8 cellular contexts compared by ENCODE assay signal in genomic region chr12:121579190-121579791, GRCh38. TPM values are rescaled to one million over a fixed set of nuclear protein-coding genes. Genes with fewer than 3 reads are reported as not detected.
DNase-seq lines count a peak whose midpoint lies in the region; ATAC-seq, FAIRE-seq and TF ChIP-seq lines count a peak whose summit lies in the region.

No MANE protein-coding gene starts in this region.

- ATAC-seq in left lobe of liver = peak; percentile 38
- ATAC-seq in stimulated activated memory B cell treated with anti-CD40 and anti-IgM and Interleukin-4, amounts not matched to agents 10 μg/mL and 1 μg/mL and 100 μg/mL, for 72 hours = peak; percentile 46
- ATAC-seq in HG02970 (IDR thresholded peaks at IDR 0.05; ENCODE audit: low FRiP score, unreplicated experiment) = no peak
- no peak for ATAC-seq in HG02981 (IDR thresholded peaks at IDR 0.05; ENCODE audit: unreplicated experiment)

- H3K27ac Mint-ChIP-seq in T-helper 2 cell treated with Interferon-gamma antibody and Interleukin-4, amounts not matched to agents 5 μg/mL and 100 μg/mL, for 36 hours = peak overlapping the region; percentile 99
- H3K27ac Mint-ChIP-seq in stimulated activated memory B cell treated with anti-CD40 and anti-IgM and Interleukin-4, amounts not matched to agents 10 μg/mL and 1 μg/mL and 100 μg/mL, for 72 hours = peak overlapping the region; percentile 99

- H3K36me3 ChIP-seq in bronchial epithelial cell (ENCODE audit: control insufficient read depth, insufficient read depth, low read length) = no peaks in the 10 kb centered on the region

- H3K4me1 Mint-ChIP-seq in T-helper 2 cell treated with Interferon-gamma antibody and Interleukin-4, amounts not matched to agents 5 μg/mL and 100 μg/mL, for 36 hours (ENCODE audit: low read depth) = peaks cover 27% of the 10 kb centered on the region
- peaks cover 45% of the 10 kb centered on the region for H3K4me1 Mint-ChIP-seq in stimulated activated memory B cell treated with anti-CD40 and anti-IgM and Interleukin-4, amounts not matched to agents 10 μg/mL and 1 μg/mL and 100 μg/mL, for 72 hours

- no peaks in the 10 kb centered on the region for H3K27me3 ChIP-seq in bronchial epithelial cell (ENCODE audit: control insufficient read depth, insufficient read depth, low read length)

- H3K36me3 Mint-ChIP-seq in T-helper 2 cell treated with Interferon-gamma antibody and Interleukin-4, amounts not matched to agents 5 μg/mL and 100 μg/mL, for 36 hours (ENCODE audit: low read depth) = peaks cover 23% of the 10 kb centered on the region
- peaks cover 18% of the 10 kb centered on the region for H3K36me3 Mint-ChIP-seq in stimulated activated memory B cell treated with anti-CD40 and anti-IgM and Interleukin-4, amounts not matched to agents 10 μg/mL and 1 μg/mL and 100 μg/mL, for 72 hours

- no peak for FAIRE-seq in bronchial epithelial cell (lab: Jason Lieb, UNC)

- H3K27me3 Mint-ChIP-seq in T-helper 2 cell treated with Interferon-gamma antibody and Interleukin-4, amounts not matched to agents 5 μg/mL and 100 μg/mL, for 36 hours (ENCODE audit: low read depth) = no peaks in the 10 kb centered on the region
- no peaks in the 10 kb centered on the region for H3K27me3 Mint-ChIP-seq in stimulated activated memory B cell treated with anti-CD40 and anti-IgM and Interleukin-4, amounts not matched to agents 10 μg/mL and 1 μg/mL and 100 μg/mL, for 72 hours

- DNase-seq in NOMO-1 treated with DMSO at 0.1 percent for 48 hours (lab: John Stamatoyannopoulos, UW; ENCODE audit: unreplicated experiment) = peak; percentile 6
- DNase-seq in NOMO-1 treated with dmso at 0.1 percent for 144 hours (lab: John Stamatoyannopoulos, UW; ENCODE audit: unreplicated experiment) = no peak
- no peak for DNase-seq in T-helper 2 cell treated with Interferon-gamma antibody and Interleukin-4, amounts not matched to agents 5 μg/mL and 100 μg/mL, for 36 hours (ENCODE audit: low spot score)
- no peak for DNase-seq in bronchial epithelial cell (ENCODE audit: low read depth)
- peak; percentile 49 for DNase-seq in left lobe of liver (ENCODE audit: low spot score)

- no peak for TF ChIP-seq CTCF in bronchial epithelial cell (IDR thresholded peaks at IDR 0.05; ENCODE audit: insufficient read depth, low read length, severe bottlenecking)

- H3K9me3 Mint-ChIP-seq in T-helper 2 cell treated with Interferon-gamma antibody and Interleukin-4, amounts not matched to agents 5 μg/mL and 100 μg/mL, for 36 hours = no peaks in the 10 kb centered on the region
- no peaks in the 10 kb centered on the region for H3K9me3 Mint-ChIP-seq in stimulated activated memory B cell treated with anti-CD40 and anti-IgM and Interleukin-4, amounts not matched to agents 10 μg/mL and 1 μg/mL and 100 μg/mL, for 72 hours

- peak overlapping the region; percentile 53 for H3K4me3 ChIP-seq in bronchial epithelial cell (ENCODE audit: low read depth, low read length)

- H3K4me3 Mint-ChIP-seq in T-helper 2 cell treated with Interferon-gamma antibody and Interleukin-4, amounts not matched to agents 5 μg/mL and 100 μg/mL, for 36 hours = peak overlapping the region; percentile 98
- peak overlapping the region; percentile 95 for H3K4me3 Mint-ChIP-seq in stimulated activated memory B cell treated with anti-CD40 and anti-IgM and Interleukin-4, amounts not matched to agents 10 μg/mL and 1 μg/mL and 100 μg/mL, for 72 hours

RNA-seq across cellular contexts. Expression of gene KDM2B, which starts 1.5 kb away (rescaled TPM):
- total RNA-seq in bronchial epithelial cell (14.2 and 18.7 TPM in 2 replicates), left lobe of liver (10.1 TPM)

RNA-seq across cellular contexts. Expression of gene ORAI1, which starts 47.0 kb away (rescaled TPM):
- total RNA-seq in bronchial epithelial cell = 8.7 and 11.1 TPM in 2 replicates
- 8.2 TPM for total RNA-seq in left lobe of liver

Comparison
In these comparisons a context has a peak if more than half of its experiments do, and no peak if none do; other contexts are left out.
1. DNase-seq: peak in NOMO-1 treated with DMSO at 0.1 percent for 48 hours (single experiment) and left lobe of liver (single experiment); none in NOMO-1 treated with dmso at 0.1 percent for 144 hours (single experiment), T-helper 2 cell treated with Interferon-gamma antibody and Interleukin-4, amounts not matched to agents 5 μg/mL and 100 μg/mL, for 36 hours (single experiment) and bronchial epithelial cell (single experiment).
2. ATAC-seq: peak in left lobe of liver (single experiment) and stimulated activated memory B cell treated with anti-CD40 and anti-IgM and Interleukin-4, amounts not matched to agents 10 μg/mL and 1 μg/mL and 100 μg/mL, for 72 hours (single experiment); none in HG02970 (single experiment) and HG02981 (single experiment).